In the genomic region with DNA sequence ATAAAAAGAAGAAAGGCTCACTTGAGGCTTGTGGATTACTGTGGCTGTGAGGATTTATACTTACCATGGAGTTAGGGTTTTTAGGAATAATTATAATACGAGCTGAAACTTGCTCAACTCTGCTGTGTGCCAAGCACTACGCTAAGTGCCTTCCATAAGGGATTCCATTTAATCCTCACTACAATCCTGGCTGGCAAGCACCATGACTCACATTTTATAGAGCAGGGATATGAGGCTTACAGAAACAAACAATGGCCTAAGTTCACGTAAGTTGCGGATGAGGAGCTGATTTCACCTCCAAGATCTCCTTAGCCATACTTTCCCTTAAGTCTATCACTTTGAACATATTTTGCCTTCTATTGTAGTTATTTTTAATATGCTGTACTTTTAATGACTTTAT, we compare ENCODE assay signal across 16 cellular contexts. TPM values are rescaled to one million over a fixed set of nuclear protein-coding genes. Genes with fewer than 3 reads are reported as not detected.
DNase-seq lines count a peak whose midpoint lies in the region; ATAC-seq and TF ChIP-seq lines count a peak whose summit lies in the region.
"Had no signal": no experiment of that assay in that cellular context is flagged by ENCODE, and none has a peak within 500 bp of the region (broad histone marks: within the 10 kb centered on the region; RNA-seq: fewer than 3 reads in every experiment).

No MANE protein-coding gene starts in this region.

- DNase-seq in Daoy (ENCODE audit: low read depth) (peak; percentile 66), M059J (ENCODE audit: low read depth) (peak; percentile 76), epithelial cell of esophagus (ENCODE audit: low read depth) (peak; percentile 92), osteoblast (ENCODE audit: insufficient read length, low spot score, missing footprints) (peak; percentile 89), endothelial cell (ENCODE audit: low spot score) (no peak), upper lobe of left lung (no peak)
- DNase-seq: DMS79, MV-4-11, NCI-H2081, T-helper 1 cell had no signal

- H3K9me3 Mint-ChIP-seq in endothelial cell (ENCODE audit: unreplicated experiment) = no peaks in the 10 kb centered on the region
- H3K9me3 Mint-ChIP-seq: natural killer cell treated with Interleukin-12 subunit alpha and Interleukin-12 subunit beta and Interleukin-15 and Interleukin-18, amount 100 ng/mL, for 72 hours had no signal

- no peaks in the 10 kb centered on the region for H3K36me3 ChIP-seq in osteoblast (ENCODE audit: insufficient read depth, low read length)
- no peaks in the 10 kb centered on the region for H3K36me3 ChIP-seq in upper lobe of left lung
- H3K36me3 ChIP-seq: BLaER1, suprapubic skin had no signal

- H3K27ac Mint-ChIP-seq in endothelial cell (ENCODE audit: unreplicated experiment) = no peak overlapping the region
- H3K27ac Mint-ChIP-seq: natural killer cell treated with Interleukin-12 subunit alpha and Interleukin-12 subunit beta and Interleukin-15 and Interleukin-18, amount 100 ng/mL, for 72 hours had no signal

- no peaks in the 10 kb centered on the region for H4K20me1 ChIP-seq in osteoblast (ENCODE audit: insufficient read depth, low read length)
- H4K20me1 ChIP-seq: BLaER1 had no signal

- TF ChIP-seq CTCF in epithelial cell of esophagus (IDR thresholded peaks at IDR 0.05; ENCODE audit: insufficient read depth, low read depth, low read length, missing control alignments) = no peak
- no peak for TF ChIP-seq CTCF in osteoblast (IDR thresholded peaks at IDR 0.05; ENCODE audit: extremely low read depth, low read depth, low read length)
- no peak for TF ChIP-seq CTCF in endothelial cell (IDR thresholded peaks at IDR 0.05; ENCODE audit: unreplicated experiment)
- TF ChIP-seq CTCF in upper lobe of left lung (IDR thresholded peaks at IDR 0.05) = no peak

- H3K4me3 ChIP-seq in epithelial cell of esophagus (ENCODE audit: low read length) (no peak overlapping the region), osteoblast (ENCODE audit: insufficient read depth, low read length) (no peak overlapping the region), upper lobe of left lung (no peak overlapping the region)
- H3K4me3 ChIP-seq: BLaER1, suprapubic skin had no signal

- H3K27me3 ChIP-seq in osteoblast (ENCODE audit: insufficient read depth, low read length) = peaks cover 9% of the 10 kb centered on the region
- no peaks in the 10 kb centered on the region for H3K27me3 ChIP-seq in upper lobe of left lung
- H3K27me3 ChIP-seq: BLaER1, suprapubic skin had no signal

- H3K36me3 Mint-ChIP-seq in endothelial cell (ENCODE audit: low read depth, unreplicated experiment) = no peaks in the 10 kb centered on the region
- H3K36me3 Mint-ChIP-seq: natural killer cell treated with Interleukin-12 subunit alpha and Interleukin-12 subunit beta and Interleukin-15 and Interleukin-18, amount 100 ng/mL, for 72 hours had no signal

- no peak overlapping the region for H3K4me2 ChIP-seq in osteoblast (ENCODE audit: insufficient read depth, low read length)
- H3K4me2 ChIP-seq: BLaER1 had no signal

- H3K27me3 Mint-ChIP-seq in endothelial cell (ENCODE audit: unreplicated experiment) = peaks cover 2% of the 10 kb centered on the region

- no peaks in the 10 kb centered on the region for H3K9me3 ChIP-seq in osteoblast (ENCODE audit: low read depth, low read length)
- H3K9me3 ChIP-seq in upper lobe of left lung = no peaks in the 10 kb centered on the region
- H3K9me3 ChIP-seq: BLaER1, suprapubic skin had no signal

- ATAC-seq in HG03354 (IDR thresholded peaks at IDR 0.05; ENCODE audit: poor library complexity, severe bottlenecking, unreplicated experiment) = no peak
- no peak for ATAC-seq in GM19397 (IDR thresholded peaks at IDR 0.05; ENCODE audit: unreplicated experiment)
- no peak for ATAC-seq in upper lobe of left lung (ENCODE audit: low FRiP score in 2 of 2)
- ATAC-seq: activated CD4-positive, CD25-positive, alpha-beta regulatory T cell treated with anti-CD3 and anti-CD28 coated beads, Interleukin-2, amount 50 U/mL, for 24 hours; natural killer cell treated with Interleukin-12 subunit alpha and Interleukin-12 subunit beta and Interleukin-15 and Interleukin-18, amount 100 ng/mL, for 72 hours had no signal

- H3K4me1 ChIP-seq in osteoblast (ENCODE audit: insufficient read depth, low read length) (peaks cover 6% of the 10 kb centered on the region), upper lobe of left lung (peaks cover 3 to 19% (median 6%) of the 10 kb centered on the region in 4 donors)
- H3K4me1 ChIP-seq: BLaER1 had no signal

- H3K79me2 ChIP-seq in osteoblast (ENCODE audit: insufficient read depth, low read length) = no peaks in the 10 kb centered on the region

- TF ChIP-seq POLR2A in upper lobe of left lung (IDR thresholded peaks at IDR 0.05) = no peak

- H3K4me3 Mint-ChIP-seq in endothelial cell (ENCODE audit: unreplicated experiment) = no peak overlapping the region
- H3K4me3 Mint-ChIP-seq: natural killer cell treated with Interleukin-12 subunit alpha and Interleukin-12 subunit beta and Interleukin-15 and Interleukin-18, amount 100 ng/mL, for 72 hours had no signal

- H3K4me1 Mint-ChIP-seq in endothelial cell (ENCODE audit: unreplicated experiment) = peaks cover 19% of the 10 kb centered on the region

- no peak overlapping the region for H3K27ac ChIP-seq in osteoblast (ENCODE audit: low read depth, low read length)
- no peak overlapping the region for H3K27ac ChIP-seq in upper lobe of left lung
- H3K27ac ChIP-seq: BLaER1, suprapubic skin had no signal

- TF ChIP-seq EP300 in upper lobe of left lung (IDR thresholded peaks at IDR 0.05) = no peak

- no peak overlapping the region for H2AFZ ChIP-seq in osteoblast (ENCODE audit: low read length)

- 73 to 82% methylated on average over 4 of the region's 4 CpGs for WGBS in upper lobe of left lung, 2 donors

RNA-seq across cellular contexts. Expression of gene ARL8B, which starts 43.9 kb away (rescaled TPM):
- total RNA-seq in Daoy (2014; rRNA removed; shearing (Covaris generic)) = 33.4 and 35.8 TPM in 2 replicates
- total RNA-seq in M059J (2014; rRNA removed; shearing (Covaris generic)) = 25.9 and 40.9 TPM in 2 replicates
- total RNA-seq in osteoblast (90.8 and 96.9 TPM in 2 replicates), endothelial cell (ENCODE audit: unreplicated experiment) (34.4 TPM), upper lobe of left lung (100 to 1,000 TPM in 1 of 6 donors, 10 to 100 TPM in 5; 34.7 to 117 (median 74.2) TPM)

Comparison
In these comparisons a context has a peak if more than half of its experiments do, and no peak if none do; other contexts are left out.
1. DNase-seq: peak in Daoy (single experiment), M059J (single experiment), epithelial cell of esophagus (single experiment) and osteoblast (single experiment); none in endothelial cell (single experiment) and upper lobe of left lung (0 of 2).